ENCODE assay signal across 15 cellular contexts in genomic region chr6:119539066-119539746, GRCh38.
A peak's percentile ranks its signal among the peaks of the same experiment; 100 is the strongest.
DNase-seq lines count a peak whose midpoint lies in the region; ATAC-seq, FAIRE-seq and TF ChIP-seq lines count a peak whose summit lies in the region.
"Had no signal": no experiment of that assay in that cellular context is flagged by ENCODE, and none has a peak within 500 bp of the region (broad histone marks: within the 10 kb centered on the region; RNA-seq: fewer than 3 reads in every experiment).

No MANE protein-coding gene starts in this region.

- TF ChIP-seq CTCF in D721Med (IDR thresholded peaks at IDR 0.05; ENCODE audit: insufficient read depth, missing control alignments) = peak; percentile 14
- peak; percentile 45 for TF ChIP-seq CTCF in WERI-Rb-1 (IDR thresholded peaks at IDR 0.05; ENCODE audit: low read depth, low read length)

- no peak overlapping the region for H4K5ac ChIP-seq in mesendoderm (ENCODE audit: low read length)

- H3K79me1 ChIP-seq in mesendoderm (ENCODE audit: low read length) = no peaks in the 10 kb centered on the region

- H3K9me3 ChIP-seq in WERI-Rb-1 (ENCODE audit: severe bottlenecking) = no peaks in the 10 kb centered on the region

- H3K27me3 ChIP-seq in WERI-Rb-1 (ENCODE audit: insufficient read depth, low read depth, severe bottlenecking) (no peaks in the 10 kb centered on the region), mesendoderm (ENCODE audit: insufficient read depth, low read length, poor library complexity) (no peaks in the 10 kb centered on the region)
- H3K27me3 ChIP-seq: BLaER1 treated with 17β-estradiol and CSF1 and Interleukin-3, amounts not matched to agents 10 nM and 100 nM had no signal

- no peak overlapping the region for H3K56ac ChIP-seq in mesendoderm (ENCODE audit: low read length)

- no peak for FAIRE-seq in D721Med (lab: Jason Lieb, UNC)
- FAIRE-seq: GM18507 had no signal

- no peak for ATAC-seq in HG02623 (IDR thresholded peaks at IDR 0.05; ENCODE audit: unreplicated experiment)
- ATAC-seq: GM23338 had no signal

- H3K4me3 ChIP-seq in WERI-Rb-1 (ENCODE audit: low read depth, low read length) = no peak overlapping the region
- no peak overlapping the region for H3K4me3 ChIP-seq in mesendoderm (ENCODE audit: low read length)
- H3K4me3 ChIP-seq: BLaER1 treated with 17β-estradiol and CSF1 and Interleukin-3, amounts not matched to agents 10 nM and 100 nM; GM23338 had no signal

- H3K4me2 ChIP-seq in mesendoderm (ENCODE audit: low read length) = no peak overlapping the region
- H3K4me2 ChIP-seq: BLaER1 treated with 17β-estradiol and CSF1 and Interleukin-3, amounts not matched to agents 10 nM and 100 nM; GM23338 had no signal

- H3K27ac ChIP-seq in WERI-Rb-1 = no peak overlapping the region
- no peak overlapping the region for H3K27ac ChIP-seq in mesendoderm (ENCODE audit: low read depth, low read length)
- H3K27ac ChIP-seq: BLaER1 treated with 17β-estradiol and CSF1 and Interleukin-3, amounts not matched to agents 10 nM and 100 nM had no signal

- no peaks in the 10 kb centered on the region for H3K4me1 ChIP-seq in mesendoderm (ENCODE audit: control insufficient read depth, low read depth, low read length)
- H3K4me1 ChIP-seq: BLaER1 treated with 17β-estradiol and CSF1 and Interleukin-3, amounts not matched to agents 10 nM and 100 nM had no signal

- no peak overlapping the region for H2AK5ac ChIP-seq in mesendoderm (ENCODE audit: low read length)

- no peak overlapping the region for H2BK120ac ChIP-seq in mesendoderm (ENCODE audit: low read depth, low read length)

- no peak overlapping the region for H3K4ac ChIP-seq in mesendoderm (ENCODE audit: low read depth, low read length)

- H3K36me3 ChIP-seq in WERI-Rb-1 = no peaks in the 10 kb centered on the region
- no peaks in the 10 kb centered on the region for H3K36me3 ChIP-seq in mesendoderm (ENCODE audit: control insufficient read depth, insufficient read depth, low read length)
- H3K36me3 ChIP-seq: BLaER1 treated with 17β-estradiol and CSF1 and Interleukin-3, amounts not matched to agents 10 nM and 100 nM had no signal

- DNase-seq in NCI-H2171 treated with DMSO at 0.1 percent for 48 hours (lab: John Stamatoyannopoulos, UW) (peak; percentile 15), NCI-H2171 (lab: John Stamatoyannopoulos, UW) (no peak), D721Med (ENCODE audit: insufficient read length, low spot score) (no peak), WERI-Rb-1 (no peak), mesendoderm (peak; percentile 42), NCI-H2081 treated with DMSO at 0.1 percent for 48 hours (lab: John Stamatoyannopoulos, UW) (no peak), midbrain (lab: John Stamatoyannopoulos, UW) (no peak)
- DNase-seq: 8988T; AML-193; CD4-positive, alpha-beta memory T cell; H7 had no signal

- H4K8ac ChIP-seq in mesendoderm (ENCODE audit: low read depth, low read length) = no peak overlapping the region

- no peak overlapping the region for H3K9ac ChIP-seq in mesendoderm (ENCODE audit: low read length)
- H3K9ac ChIP-seq: BLaER1 treated with 17β-estradiol and CSF1 and Interleukin-3, amounts not matched to agents 10 nM and 100 nM had no signal

- H3K79me2 ChIP-seq in mesendoderm (ENCODE audit: control insufficient read depth, insufficient read depth, low read length) = no peaks in the 10 kb centered on the region

- no peak overlapping the region for H3K23ac ChIP-seq in mesendoderm (ENCODE audit: low read length)

- no CpG with 5 or more reads among the region's 3 CpGs for WGBS in mesendoderm (ENCODE audit: extremely low coverage, insufficient coverage, low lambda C conversion rate)

- peak overlapping the region; percentile 61 for H3K18ac ChIP-seq in mesendoderm (ENCODE audit: low read length)

- no peak overlapping the region for H2BK5ac ChIP-seq in mesendoderm (ENCODE audit: low read length)

- no peak overlapping the region for H2BK15ac ChIP-seq in mesendoderm (replicated peaks; ENCODE audit: low read depth)

Comparison
In these comparisons a context has a peak if more than half of its experiments do, and no peak if none do; other contexts are left out.
1. DNase-seq: peak in NCI-H2171 treated with DMSO at 0.1 percent for 48 hours (single experiment) and mesendoderm (single experiment); none in NCI-H2171 (single experiment), D721Med (single experiment), WERI-Rb-1 (single experiment), NCI-H2081 treated with DMSO at 0.1 percent for 48 hours (single experiment) and midbrain (single experiment).